25 cellular contexts compared by ENCODE assay signal in genomic region chr10:3838723-3839437, GRCh38. TPM values are rescaled to one million over a fixed set of nuclear protein-coding genes. Genes with fewer than 3 reads are reported as not detected.
DNase-seq lines count a peak whose midpoint lies in the region; ATAC-seq and TF ChIP-seq lines count a peak whose summit lies in the region.
"Had no signal": no experiment of that assay in that cellular context is flagged by ENCODE, and none has a peak within 500 bp of the region (broad histone marks: within the 10 kb centered on the region; RNA-seq: fewer than 3 reads in every experiment).

No MANE protein-coding gene starts in this region.

- H2AFZ ChIP-seq in mammary epithelial cell (ENCODE audit: low read depth, low read length) (no peak overlapping the region), SK-N-SH (ENCODE audit: low read depth) (no peak overlapping the region)
- H2AFZ ChIP-seq: hepatocyte had no signal

- TF ChIP-seq EP300 in SK-N-SH (IDR thresholded peaks at IDR 0.05; ENCODE audit: borderline replicate concordance in 1 of 2, low read depth in 1 of 2, low read length in 1 of 2) (no peak), tibial nerve (IDR thresholded peaks at IDR 0.05) (no peak)

- H3K36me3 ChIP-seq in mammary epithelial cell (ENCODE audit: insufficient read depth, low read length) (no peaks in the 10 kb centered on the region), breast epithelium (no peaks in the 10 kb centered on the region), SK-N-SH (replicated peaks in 1 of 2; ENCODE audit: control insufficient read depth in 1 of 2, insufficient read depth in 2 of 2, low read length in 1 of 2) (no peaks in the 10 kb centered on the region), tibial nerve (no peaks in the 10 kb centered on the region)
- H3K36me3 ChIP-seq: adrenal gland, ovary, right lobe of liver had no signal

- no peaks in the 10 kb centered on the region for H3K9me2 ChIP-seq in SK-N-SH

- intact Hi-C loops in mammary epithelial cell (cut with micrococcal nuclease) = no loop called here
- intact Hi-C loops in breast epithelium (cut with DNase I; ENCODE audit: low total_unique reads) = no loop called here

- in situ Hi-C loops in mammary epithelial cell (cut with MboI; ENCODE audit: low sequenced_read_pairs in 2 of 2) = no loop called here

- ATAC-seq in HG03025 (IDR thresholded peaks at IDR 0.05; ENCODE audit: low FRiP score, unreplicated experiment) (no peak), HG02642 (IDR thresholded peaks at IDR 0.05; ENCODE audit: poor library complexity, unreplicated experiment) (no peak)
- ATAC-seq: naive thymus-derived CD8-positive, alpha-beta T cell had no signal

- H3K27me3 ChIP-seq in mammary epithelial cell (ENCODE audit: insufficient read depth, low read length) (no peaks in the 10 kb centered on the region), breast epithelium (no peaks in the 10 kb centered on the region), SK-N-SH (ENCODE audit: insufficient read depth) (no peaks in the 10 kb centered on the region), tibial nerve (no peaks in the 10 kb centered on the region)
- H3K27me3 ChIP-seq: adrenal gland, hepatocyte, ovary, right lobe of liver had no signal

- H3K4me1 ChIP-seq in mammary epithelial cell (ENCODE audit: insufficient read depth, low read length) = peaks cover 4% of the 10 kb centered on the region
- H3K4me1 ChIP-seq in breast epithelium = no peaks in the 10 kb centered on the region
- H3K4me1 ChIP-seq in SK-N-SH (ENCODE audit: control insufficient read depth in 1 of 2, insufficient read depth in 2 of 2, low read depth in 1 of 2, low read length in 1 of 2) = peaks cover 7 to 19% of the 10 kb centered on the region in 2 experiments
- H3K4me1 ChIP-seq in tibial nerve = peaks cover 0 to 11% (median 0%) of the 10 kb centered on the region in 4 donors
- H3K4me1 ChIP-seq: right lobe of liver had no signal

- H3F3A ChIP-seq in SK-N-SH (replicated peaks; ENCODE audit: insufficient read depth) = peaks cover 20% of the 10 kb centered on the region

- H3K27ac ChIP-seq in mammary epithelial cell (ENCODE audit: insufficient read depth, low read depth, low read length) = no peak overlapping the region
- no peak overlapping the region for H3K27ac ChIP-seq in breast epithelium
- peak overlapping the region in 1 of 2 experiments; percentile 76; a peak in 2 of 4 replicates for H3K27ac ChIP-seq in SK-N-SH (ENCODE audit: low read depth in 2 of 2, low read length in 1 of 2)
- no peak overlapping the region for H3K27ac ChIP-seq in tibial nerve
- H3K27ac ChIP-seq: adrenal gland, C4-2B, epithelial cell of prostate, hepatocyte, ovary, right lobe of liver had no signal

- TF ChIP-seq POLR2A in breast epithelium (IDR thresholded peaks at IDR 0.05) = no peak
- TF ChIP-seq POLR2A in tibial nerve (IDR thresholded peaks at IDR 0.05) = no peak

- CTCF ChIA-PET in mammary epithelial cell (lab: Charles Lee; ENCODE audit: low non-redundant PET) = no interaction called here
- CTCF ChIA-PET in SK-N-SH (lab: Yijun Ruan, JAX) = no interaction called here

- POLR2A ChIA-PET in SK-N-SH (lab: Yijun Ruan, JAX) = no interaction called here

- H4K20me1 ChIP-seq in mammary epithelial cell (ENCODE audit: insufficient read depth, low read length) = no peaks in the 10 kb centered on the region
- H4K20me1 ChIP-seq in SK-N-SH (ENCODE audit: insufficient read depth) = no peaks in the 10 kb centered on the region

- dilution Hi-C loops in mammary epithelial cell (cut with HindIII; ENCODE audit: low sequenced_read_pairs) = no loop called here

- DNase-seq in mammary epithelial cell (peak; percentile 36), breast epithelium (ENCODE audit: low spot score in 2 of 2) (no peak), SK-N-SH (no peak), iris pigment epithelial cell (ENCODE audit: low read depth) (peak; percentile 44), HuH-7 (ENCODE audit: low spot score) (no peak), tibial nerve (ENCODE audit: low spot score in 2 of 2) (no peak)
- DNase-seq: ACHN; activated CD4-positive, alpha-beta T cell treated with anti-CD3 and anti-CD28 coated beads, Interleukin-2, amount 50 U/mL, for 4 hours; activated gamma-delta T cell treated with Interleukin-2 at 50 U/mL for 16 hours; adrenal gland; foreskin melanocyte; Kasumi-1; naive thymus-derived CD8-positive, alpha-beta T cell; NCI-H1092 treated with DMSO at 0.1 percent for 48 hours; NCI-H2107; NK-92 treated with Interleukin-12 subunit alpha and Interleukin-12 subunit beta, amount 100 ng/mL, for 24 hours; ovary; SHP77 treated with DMSO at 0.1 percent for 48 hours; stimulated activated CD4-positive, alpha-beta T cell treated with anti-CD3 and anti-CD28 coated beads, Interleukin-15, amount 100 ng/mL, for 24 hours had no signal

- no peak overlapping the region for H3K4me2 ChIP-seq in mammary epithelial cell (ENCODE audit: insufficient read depth, low read depth, low read length)
- no peak overlapping the region; the same call in 1 of the 2 replicates for H3K4me2 ChIP-seq in SK-N-SH
- H3K4me2 ChIP-seq: hepatocyte had no signal

- BruUV-seq in mammary epithelial cell (replicated peaks; lab: Mats Ljungman, UMichigan) = no TSS peak

- H3K79me2 ChIP-seq in mammary epithelial cell (ENCODE audit: insufficient read depth, low read length) (no peaks in the 10 kb centered on the region), SK-N-SH (ENCODE audit: insufficient read depth) (no peaks in the 10 kb centered on the region)
- H3K79me2 ChIP-seq: hepatocyte had no signal

- H3K4me3 ChIP-seq in mammary epithelial cell (replicated peaks in 1 of 3; ENCODE audit: insufficient read depth in 1 of 3, low read depth in 2 of 3, low read length in 3 of 3) = no peak overlapping the region
- no peak overlapping the region for H3K4me3 ChIP-seq in breast epithelium
- H3K4me3 ChIP-seq in SK-N-SH (ENCODE audit: low read depth in 2 of 2, low read length in 1 of 2) = no peak overlapping the region
- no peak overlapping the region for H3K4me3 ChIP-seq in tibial nerve
- H3K4me3 ChIP-seq: adrenal gland, hepatocyte, ovary, right lobe of liver had no signal

- no peaks in the 10 kb centered on the region for H3K9me3 ChIP-seq in mammary epithelial cell (replicated peaks; ENCODE audit: insufficient read depth, low read length)
- H3K9me3 ChIP-seq in breast epithelium = no peaks in the 10 kb centered on the region
- H3K9me3 ChIP-seq in SK-N-SH = no peaks in the 10 kb centered on the region
- no peaks in the 10 kb centered on the region for H3K9me3 ChIP-seq in tibial nerve
- H3K9me3 ChIP-seq: adrenal gland, ovary, right lobe of liver had no signal

- 90% methylated on average over 11 of the region's 11 CpGs for WGBS in mammary epithelial cell (ENCODE audit: low coverage, missing lambda C conversion rate)
- WGBS in SK-N-SH (ENCODE audit: low lambda C conversion rate) = 93% methylated on average over 11 of the region's 11 CpGs
- WGBS in tibial nerve, 2 donors = 91 to 92% methylated on average over 11 of the region's 11 CpGs

- H3K9ac ChIP-seq in mammary epithelial cell (ENCODE audit: insufficient read depth, low read length) (no peak overlapping the region), SK-N-SH (no peak overlapping the region)

- TF ChIP-seq CTCF in mammary epithelial cell (conservative IDR thresholded peaks at IDR 0.05 in 1 of 2, IDR thresholded peaks at IDR 0.05 in 1 of 2; ENCODE audit: extremely low read depth in 1 of 2, insufficient read depth in 1 of 2, low read depth in 1 of 2, low read length in 2 of 2) (no peak), breast epithelium (IDR thresholded peaks at IDR 0.05) (no peak), SK-N-SH (IDR thresholded peaks at IDR 0.05) (no peak), tibial nerve (IDR thresholded peaks at IDR 0.05) (no peak)

- TF ChIP-seq RAD21 in SK-N-SH (IDR thresholded peaks at IDR 0.05; ENCODE audit: low read length) = no peak

TF ChIP-seq in SK-N-SH, 30 proteins besides CTCF, POLR2A, EP300 and RAD21:
- TF ChIP-seq RXRA (IDR thresholded peaks at IDR 0.05; ENCODE audit: borderline replicate concordance, low read depth) = peak; percentile 46; the same call in 1 of the 2 replicates
- no peak for TF ChIP-seq GABPA (IDR thresholded peaks at IDR 0.05; ENCODE audit: low read depth)

RNA-seq across cellular contexts. Expression of gene KLF6, which starts 53.9 kb away (rescaled TPM):
- total RNA-seq in mammary epithelial cell (100 to 1,000 TPM in 1 of 2 donors, 10 to 100 TPM in 1; 95.4 to 268 TPM), breast epithelium (100 to 1,000 TPM; 132 to 347 (median 186) TPM), tibial nerve (100 to 1,000 TPM; 156 to 226 (median 189) TPM)
- polyA plus RNA-seq in mammary epithelial cell (125 TPM), SK-N-SH (2012; rRNA removed) (127 and 148 TPM in 2 replicates)
- 330 TPM for polyA minus RNA-seq in mammary epithelial cell
- 72.3 and 76.2 TPM in 2 replicates for polyA plus RNA-seq in SK-N-SH (2012; cell fraction: cytosol; rRNA removed)
- 687 and 844 TPM in 2 replicates for polyA plus RNA-seq in SK-N-SH (2012; cell fraction: nucleus; rRNA removed)

Comparison
In these comparisons a context has a peak if more than half of its experiments do, and no peak if none do; other contexts are left out.
1. DNase-seq: peak in mammary epithelial cell (single experiment) and iris pigment epithelial cell (single experiment); none in breast epithelium (0 of 2), SK-N-SH (single experiment), HuH-7 (single experiment) and tibial nerve (0 of 2).